ENCODE assay signal across 8 cellular contexts in genomic region chr10:104925232-104925851, GRCh38.
DNase-seq lines count a peak whose midpoint lies in the region; ATAC-seq and TF ChIP-seq lines count a peak whose summit lies in the region.

No MANE protein-coding gene starts in this region.

- DNase-seq in Right ventricle myocardium superior (no peak), left ventricle myocardium superior (no peak), SK-N-DZ (ENCODE audit: low spot score) (peak; percentile 34), fibroblast of villous mesenchyme (ENCODE audit: low read depth) (peak; percentile 2), sciatic nerve (ENCODE audit: low spot score) (no peak), cerebellar nuclear complex (lab: John Stamatoyannopoulos, UW) (no peak)

- ATAC-seq in Right ventricle myocardium superior (ENCODE audit: poor library complexity) (peak; percentile 52), left ventricle myocardium superior (no peak), HG03354 (IDR thresholded peaks at IDR 0.05; ENCODE audit: poor library complexity, severe bottlenecking, unreplicated experiment) (peak; percentile 72), sciatic nerve (peak; percentile 28), GM19452 (IDR thresholded peaks at IDR 0.05; ENCODE audit: unreplicated experiment) (no peak)

- no peak overlapping the region for H3K4me3 ChIP-seq in fibroblast of villous mesenchyme (ENCODE audit: low read depth, low read length)

- peak; percentile 28 for TF ChIP-seq CTCF in fibroblast of villous mesenchyme (IDR thresholded peaks at IDR 0.05; ENCODE audit: insufficient read depth, low read depth, low read length)

- intact Hi-C loops in Right ventricle myocardium superior (cut with DNase I) = no loop called here
- intact Hi-C loops in left ventricle myocardium superior (cut with micrococcal nuclease) = no loop called here
- intact Hi-C loops in sciatic nerve (cut with DNase I) = no loop called here

Comparison
In these comparisons a context has a peak if more than half of its experiments do, and no peak if none do; other contexts are left out.
1. ATAC-seq: peak in Right ventricle myocardium superior (single experiment), HG03354 (single experiment) and sciatic nerve (single experiment); none in left ventricle myocardium superior (single experiment) and GM19452 (single experiment).
2. DNase-seq: peak in SK-N-DZ (single experiment) and fibroblast of villous mesenchyme (single experiment); none in Right ventricle myocardium superior (single experiment), left ventricle myocardium superior (single experiment), sciatic nerve (single experiment) and cerebellar nuclear complex (0 of 2).